1 cellular context compared by ENCODE assay signal in the genomic region with DNA sequence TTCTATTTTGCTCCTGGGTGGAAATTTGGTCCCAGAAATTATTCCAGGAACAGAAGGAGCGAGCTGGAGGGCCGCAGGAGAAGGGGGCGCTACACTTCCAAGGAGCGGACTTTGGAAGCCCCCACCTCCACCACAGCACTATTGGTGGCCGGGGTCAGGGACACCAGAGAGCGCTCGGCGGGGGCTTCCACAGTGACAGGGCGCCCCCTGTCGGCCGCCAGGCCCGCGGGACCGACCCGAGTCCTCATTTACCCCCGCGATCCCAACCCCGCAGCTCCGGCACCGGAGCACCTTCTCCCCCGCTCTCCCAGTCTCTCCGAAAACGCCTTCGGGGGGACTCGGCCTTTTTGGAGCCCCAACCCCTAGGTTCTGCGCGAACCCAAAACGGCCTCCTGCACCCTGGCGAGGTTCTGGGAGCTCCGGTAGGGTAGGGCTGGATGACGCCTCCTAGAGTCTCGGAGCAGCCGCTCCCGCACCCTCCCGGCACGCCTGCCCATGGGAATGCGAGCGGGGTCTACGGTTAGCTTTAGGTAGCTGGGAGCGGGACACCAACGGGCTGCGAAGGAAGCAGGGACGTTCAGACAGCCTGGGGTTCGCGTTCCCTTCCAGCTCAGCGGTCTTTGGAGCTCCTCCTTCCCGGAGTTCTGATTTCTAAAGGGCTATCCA.
TF ChIP-seq lines count a peak whose summit lies in the region.

No MANE protein-coding gene starts in this region.

TF ChIP-seq in SK-N-SH, 30 proteins besides CTCF, POLR2A, EP300 and RAD21 (continued from another document):
- TF ChIP-seq REST (IDR thresholded peaks at IDR 0.05; ENCODE audit: low read depth, low read length), result no peak
